In the genomic region with DNA sequence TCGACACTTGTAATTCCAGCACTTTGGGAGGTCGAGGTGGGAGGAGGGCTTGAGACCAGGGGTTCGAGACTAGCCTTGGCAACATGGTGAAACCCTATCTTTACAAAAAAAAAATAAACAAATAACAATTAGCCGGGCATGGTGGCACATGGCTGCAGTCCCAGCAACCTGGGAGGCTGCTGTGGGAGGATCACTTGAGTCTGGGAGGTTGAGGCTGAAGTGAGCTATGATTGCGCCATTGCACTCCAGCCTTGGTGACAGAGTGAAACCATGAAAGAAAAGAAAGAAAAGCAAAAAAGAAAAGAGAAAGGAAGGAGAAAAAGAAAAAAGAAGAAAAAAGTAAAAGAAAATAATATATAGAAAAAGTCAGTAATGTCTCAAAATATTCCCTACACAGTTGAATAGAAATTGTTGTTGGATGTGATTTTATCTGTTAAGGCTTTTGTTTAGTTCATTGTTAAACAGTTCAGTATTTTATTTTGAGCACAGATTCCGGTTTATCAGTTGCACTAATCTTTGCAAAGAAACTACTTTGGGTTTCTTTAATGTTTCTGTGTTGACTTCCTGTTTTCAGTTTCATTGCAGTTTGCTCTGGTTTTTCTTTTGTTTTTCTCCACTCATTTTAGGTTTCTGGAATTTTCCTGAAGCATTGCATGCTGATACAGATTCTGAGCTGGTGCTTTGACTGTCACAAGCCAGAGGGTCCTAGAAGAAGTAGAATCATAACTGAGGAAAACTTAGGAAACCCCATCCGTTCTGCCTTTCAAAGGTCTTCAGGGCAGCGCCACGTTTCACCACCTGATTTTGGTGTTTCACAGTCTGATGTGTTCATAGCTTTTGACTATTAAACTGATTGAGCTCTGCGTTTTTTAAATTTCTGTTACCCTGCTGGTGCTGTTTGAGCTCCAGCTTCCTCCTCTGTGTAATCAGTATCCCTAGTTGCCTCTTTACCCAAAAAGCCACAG, we compare ENCODE assay signal across 15 cellular contexts.
A peak's percentile ranks its signal among the peaks of the same experiment; 100 is the strongest.
DNase-seq lines count a peak whose midpoint lies in the region; ATAC-seq lines count a peak whose summit lies in the region.
"Had no signal": no experiment of that assay in that cellular context is flagged by ENCODE, and none has a peak within 500 bp of the region (broad histone marks: within the 10 kb centered on the region; RNA-seq: fewer than 3 reads in every experiment).

No MANE protein-coding gene starts in this region.

- peak; percentile 1 for DNase-seq in NK-92 treated with Interleukin-12 subunit alpha and Interleukin-12 subunit beta, amount 100 ng/mL, for 24 hours (lab: John Stamatoyannopoulos, UW)
- no peak for DNase-seq in NK-92 (lab: John Stamatoyannopoulos, UW; ENCODE audit: unreplicated experiment)
- DNase-seq in T-helper 17 cell, result no peak
- no peak for DNase-seq in natural killer cell treated with Interleukin-12 subunit alpha and Interleukin-12 subunit beta and Interleukin-15 and Interleukin-18, amount 100 ng/mL, for 72 hours (ENCODE audit: low spot score)
- no peak for DNase-seq in NAMALWA (ENCODE audit: low spot score)
- DNase-seq in NCI-H446 (lab: John Stamatoyannopoulos, UW), result no peak
- DNase-seq in epidermal melanocyte (ENCODE audit: insufficient read length, low spot score), result no peak
- DNase-seq: DMS79 treated with DMSO at 0.1 percent for 48 hours; KBM-7; NCI-H226; stimulated activated naive B cell treated with anti-CD40 and anti-IgM and Interleukin-4, amounts not matched to agents 10 μg/mL and 1 μg/mL and 100 μg/mL, for 72 hours had no signal

- H3K4me1 Mint-ChIP-seq in T-helper 17 cell, result peaks cover 23% of the 10 kb centered on the region
- H3K4me1 Mint-ChIP-seq in natural killer cell treated with Interleukin-12 subunit alpha and Interleukin-12 subunit beta and Interleukin-15 and Interleukin-18, amount 100 ng/mL, for 72 hours (ENCODE audit: low read depth in 2 of 2), result peaks cover 0 to 28% of the 10 kb centered on the region in 2 donors
- H3K4me1 Mint-ChIP-seq: nephron had no signal

- no peaks in the 10 kb centered on the region for H3K9me3 ChIP-seq in T-helper 17 cell (ENCODE audit: control insufficient read depth, low read length, poor library complexity, severe bottlenecking)
- H3K9me3 ChIP-seq: breast epithelium, SJSA1 had no signal

- H3K27me3 Mint-ChIP-seq in T-helper 17 cell, result no peaks in the 10 kb centered on the region
- no peaks in the 10 kb centered on the region for H3K27me3 Mint-ChIP-seq in natural killer cell treated with Interleukin-12 subunit alpha and Interleukin-12 subunit beta and Interleukin-15 and Interleukin-18, amount 100 ng/mL, for 72 hours
- H3K27me3 Mint-ChIP-seq: stimulated activated naive B cell treated with anti-CD40 and anti-IgM and Interleukin-4, amounts not matched to agents 10 μg/mL and 1 μg/mL and 100 μg/mL, for 72 hours had no signal

- peak; percentile 69 for ATAC-seq in HG02623 (IDR thresholded peaks at IDR 0.05; ENCODE audit: unreplicated experiment)
- ATAC-seq in T-helper 17 cell, result peak; percentile 80
- ATAC-seq in natural killer cell treated with Interleukin-12 subunit alpha and Interleukin-12 subunit beta and Interleukin-15 and Interleukin-18, amount 100 ng/mL, for 72 hours, result peak in 1 of 2 donors; percentile 66

- H3K9me3 Mint-ChIP-seq in natural killer cell treated with Interleukin-12 subunit alpha and Interleukin-12 subunit beta and Interleukin-15 and Interleukin-18, amount 100 ng/mL, for 72 hours, result no peaks in the 10 kb centered on the region
- H3K9me3 Mint-ChIP-seq: nephron; stimulated activated naive B cell treated with anti-CD40 and anti-IgM and Interleukin-4, amounts not matched to agents 10 μg/mL and 1 μg/mL and 100 μg/mL, for 72 hours had no signal

- peak overlapping the region; percentile 83 for H3K4me3 Mint-ChIP-seq in T-helper 17 cell
- H3K4me3 Mint-ChIP-seq in natural killer cell treated with Interleukin-12 subunit alpha and Interleukin-12 subunit beta and Interleukin-15 and Interleukin-18, amount 100 ng/mL, for 72 hours, result peak overlapping the region; percentile 78
- H3K4me3 Mint-ChIP-seq: nephron had no signal

- H3K36me3 Mint-ChIP-seq in T-helper 17 cell (ENCODE audit: low read depth), result no peaks in the 10 kb centered on the region
- no peaks in the 10 kb centered on the region for H3K36me3 Mint-ChIP-seq in natural killer cell treated with Interleukin-12 subunit alpha and Interleukin-12 subunit beta and Interleukin-15 and Interleukin-18, amount 100 ng/mL, for 72 hours

- H3K27ac Mint-ChIP-seq in T-helper 17 cell, result peak overlapping the region; percentile 90
- peak overlapping the region; percentile 43 to 88 for H3K27ac Mint-ChIP-seq in natural killer cell treated with Interleukin-12 subunit alpha and Interleukin-12 subunit beta and Interleukin-15 and Interleukin-18, amount 100 ng/mL, for 72 hours
- H3K27ac Mint-ChIP-seq: nephron; stimulated activated naive B cell treated with anti-CD40 and anti-IgM and Interleukin-4, amounts not matched to agents 10 μg/mL and 1 μg/mL and 100 μg/mL, for 72 hours had no signal
